Comparison of ENCODE assay signal across 8 cellular contexts in the genomic region with DNA sequence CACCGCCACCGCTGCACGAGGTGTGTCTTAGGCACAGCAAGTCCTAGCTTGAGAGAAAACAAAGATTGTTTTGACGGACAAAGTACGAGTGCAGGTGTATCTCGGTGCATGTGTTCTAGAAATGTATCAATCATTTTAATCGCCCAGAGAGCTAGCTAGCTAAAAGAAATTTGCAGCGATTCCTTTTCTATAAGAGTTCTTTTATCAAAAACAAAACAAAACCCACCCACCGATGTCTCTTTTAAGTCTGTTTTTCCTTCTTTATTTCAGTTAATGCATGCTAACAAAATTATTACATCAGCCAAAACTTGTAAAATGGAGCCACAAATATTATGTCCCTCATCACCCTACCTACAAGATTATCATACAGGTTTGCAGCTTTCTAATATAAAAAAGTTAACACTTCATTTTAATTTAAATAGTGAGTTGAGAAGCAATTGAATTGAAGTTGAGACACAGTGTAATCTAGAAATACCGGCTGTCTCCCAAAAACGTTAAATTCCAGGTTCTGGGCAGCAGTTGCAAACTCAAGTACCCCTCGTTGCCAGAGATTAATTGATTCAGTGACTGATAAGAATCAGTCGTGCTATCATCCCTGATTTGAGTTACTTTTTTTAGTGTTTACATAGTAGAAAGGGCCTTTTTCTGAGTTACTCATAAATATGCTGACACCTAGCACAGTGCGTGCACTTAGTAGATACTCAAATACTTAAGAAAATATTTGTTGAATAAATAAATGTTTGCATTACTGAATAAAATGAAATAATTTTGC. TPM values are rescaled to one million over a fixed set of nuclear protein-coding genes. Genes with fewer than 3 reads are reported as not detected.
DNase-seq lines count a peak whose midpoint lies in the region; ATAC-seq and TF ChIP-seq lines count a peak whose summit lies in the region.

No MANE protein-coding gene starts in this region.

- ATAC-seq in lung (ENCODE audit: insufficient read depth, low FRiP score) (no peak), HG03565 (IDR thresholded peaks at IDR 0.05; ENCODE audit: unreplicated experiment) (no peak)

- H3K27me3 Mint-ChIP-seq in CD14-positive monocyte (ENCODE audit: low read depth in 3 of 3): peaks cover 34 to 58% (median 42%) of the 10 kb centered on the region in 3 donors

- H3K9me3 Mint-ChIP-seq in CD14-positive monocyte: peaks cover 0 to 7% (median 2%) of the 10 kb centered on the region in 7 donors

- in situ Hi-C loops in HAP-1 (cut with MboI; ENCODE audit: low sequenced_read_pairs): no loop called here

- DNase-seq in CD14-positive monocyte (ENCODE audit: low spot score) (no peak), HAP-1 (ENCODE audit: low spot score in 2 of 2) (peak in 1 of 2 experiments; percentile 29), adrenal gland (no peak), lung (ENCODE audit: low spot score) (no peak), amniotic stem cell (lab: John Stamatoyannopoulos, UW) (no peak), GM03348 (ENCODE audit: low spot score) (no peak)
- no peak for DNase-seq in activated CD4-positive, alpha-beta T cell treated with anti-CD3 and anti-CD28 coated beads, Interleukin-2, amount 50 U/mL, for 48 hours

- TF ChIP-seq CTCF in CD14-positive monocyte (IDR thresholded peaks at IDR 0.05): no peak
- TF ChIP-seq CTCF in adrenal gland (IDR thresholded peaks at IDR 0.05): no peak
- no peak for TF ChIP-seq CTCF in lung (IDR thresholded peaks at IDR 0.05; ENCODE audit: control extremely low read depth, extremely low read depth)

- H3K4me3 Mint-ChIP-seq in CD14-positive monocyte: peak overlapping the region; percentile 92 to 97

- H3K27me3 ChIP-seq in HAP-1 (ENCODE audit: low read depth) (no peaks in the 10 kb centered on the region), adrenal gland (no peaks in the 10 kb centered on the region), lung (ENCODE audit: control insufficient read depth, insufficient read depth) (no peaks in the 10 kb centered on the region)

- H3K9me3 ChIP-seq in HAP-1 (no peaks in the 10 kb centered on the region), adrenal gland (replicated peaks in 1 of 3) (no peaks in the 10 kb centered on the region), lung (ENCODE audit: control insufficient read depth in 2 of 2, insufficient read depth in 1 of 2, low read length in 1 of 2) (no peaks in the 10 kb centered on the region)

- intact Hi-C loops in CD14-positive monocyte (cut with micrococcal nuclease) (no loop called here), adrenal gland (cut with DNase I) (loop anchor here in 1 of 2 donors (5.0 kb wide), 1 partner anchor 55 kb away; the partner anchor contains the start of gene C1orf52)

- peak overlapping the region in 4 of 5 donors; percentile 88 to 93 (median 92) for H3K27ac ChIP-seq in adrenal gland
- H3K27ac ChIP-seq in lung (ENCODE audit: low read depth in 1 of 2, low read length in 1 of 2): peak overlapping the region; percentile 99 to 100

- H3K4me3 ChIP-seq in HAP-1: peak overlapping the region; percentile 74
- H3K4me3 ChIP-seq in adrenal gland: peak overlapping the region; percentile 63 to 88 (median 70)
- peak overlapping the region; percentile 66 for H3K4me3 ChIP-seq in lung

- H3K36me3 ChIP-seq in HAP-1 (replicated peaks) (no peaks in the 10 kb centered on the region; the same call in 1 of the 2 replicates), adrenal gland (replicated peaks in 1 of 2) (no peaks in the 10 kb centered on the region), lung (ENCODE audit: control insufficient read depth in 2 of 2, insufficient read depth in 2 of 2, low read length in 2 of 2) (no peaks in the 10 kb centered on the region)

- peak in 1 of 2 donors; percentile 3 for TF ChIP-seq POLR2A in adrenal gland (IDR thresholded peaks at IDR 0.05)

- WGBS in adrenal gland, 4 donors: 15 to 20% (median 17%) methylated on average over 14 of the region's 14 CpGs
- 14 to 23% methylated on average over 14 of the region's 14 CpGs for WGBS in lung, 2 donors

- H3K4me1 Mint-ChIP-seq in CD14-positive monocyte: peaks cover 14% of the 10 kb centered on the region

- H3K27ac Mint-ChIP-seq in CD14-positive monocyte: peak overlapping the region in 2 of 7 donors; percentile 42 to 56

- peaks cover 0 to 5% of the 10 kb centered on the region in 2 donors for H3K36me3 Mint-ChIP-seq in CD14-positive monocyte

- H3K4me1 ChIP-seq in HAP-1 (peaks cover 8% of the 10 kb centered on the region), adrenal gland (replicated peaks in 1 of 2) (peaks cover 9 to 17% of the 10 kb centered on the region in 2 donors), lung (ENCODE audit: control insufficient read depth in 2 of 2, insufficient read depth in 2 of 2, low read length in 2 of 2) (no peaks in the 10 kb centered on the region)

RNA-seq across cellular contexts. Expression of gene SYDE2, which starts 1.5 kb away (rescaled TPM):
- polyA plus RNA-seq in CD14-positive monocyte: not detected
- total RNA-seq in adrenal gland: 1 to 10 TPM; 3.2 to 6.3 (median 4.6) TPM
- polyA plus RNA-seq in adrenal gland: 1 to 10 TPM in 1 of 3 donors, under 1 TPM in 2; 0.40 to 1.5 (median 0.48) TPM
- total RNA-seq in lung: 10 to 100 TPM; 18.3 to 48.9 TPM
- 1 to 10 TPM; 1.9 to 2.4 TPM for polyA plus RNA-seq in lung

RNA-seq across cellular contexts. Expression of gene C1orf52, which starts 57.2 kb away (rescaled TPM):
- polyA plus RNA-seq in CD14-positive monocyte (10 to 100 TPM; 18.5 to 19.7 TPM), adrenal gland (10 to 100 TPM; 18.0 to 29.1 (median 22.8) TPM), lung (10 to 100 TPM; 18.8 to 35.7 TPM)
- total RNA-seq in adrenal gland (10 to 100 TPM in 7 of 8 donors, 1 to 10 TPM in 1; 6.5 to 21.0 (median 17.8) TPM), lung (10 to 100 TPM; 20.9 to 38.2 TPM)
